Comparison of ENCODE assay signal across 18 cellular contexts in the genomic region with DNA sequence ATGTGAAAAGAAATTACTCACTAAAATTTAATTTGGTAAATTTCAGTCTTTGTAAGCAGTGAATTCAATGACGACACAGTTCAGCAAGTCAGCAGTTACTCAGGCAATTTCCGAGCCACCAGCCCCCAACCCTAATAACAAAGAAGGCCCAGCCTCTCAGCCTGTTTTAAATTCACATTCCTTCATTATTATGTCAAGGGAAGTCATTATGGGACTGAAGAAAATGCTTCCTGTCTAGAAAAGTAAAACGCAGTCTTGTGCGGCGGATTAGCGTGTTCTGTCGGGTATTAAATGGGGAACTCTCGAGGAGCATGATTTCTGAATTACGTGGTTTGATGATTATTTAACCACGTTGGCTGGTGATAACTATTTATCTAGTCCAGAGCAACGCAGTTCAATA.
DNase-seq lines count a peak whose midpoint lies in the region; ATAC-seq and TF ChIP-seq lines count a peak whose summit lies in the region.
"Had no signal": no experiment of that assay in that cellular context is flagged by ENCODE, and none has a peak within 500 bp of the region (broad histone marks: within the 10 kb centered on the region; RNA-seq: fewer than 3 reads in every experiment).

No MANE protein-coding gene starts in this region.

- H3K36me3 ChIP-seq in A673 (ENCODE audit: insufficient read depth, low read length, poor library complexity, severe bottlenecking), result no peaks in the 10 kb centered on the region
- no peaks in the 10 kb centered on the region for H3K36me3 ChIP-seq in mesodermal cell (ENCODE audit: control insufficient read depth, insufficient read depth, low read length)
- H3K36me3 ChIP-seq: gastrocnemius medialis, SJCRH30, tibial nerve had no signal

- POLR2A ChIA-PET in A673 (lab: Charles Lee; ENCODE audit: low non-redundant PET), result no interaction called here

- no peak overlapping the region for H3K4me3 ChIP-seq in A673 (ENCODE audit: low read depth, low read length, poor library complexity, severe bottlenecking)
- no peak overlapping the region for H3K4me3 ChIP-seq in epithelial cell of esophagus (ENCODE audit: low read length)
- H3K4me3 ChIP-seq in mesodermal cell (ENCODE audit: extremely low read depth, insufficient read depth, low read length, poor library complexity, severe bottlenecking), result no peak overlapping the region
- H3K4me3 ChIP-seq: coronary artery, gastrocnemius medialis, SJCRH30, tibial nerve had no signal

- peak overlapping the region; percentile 83 for H3K27ac ChIP-seq in A673 (ENCODE audit: low read depth, low read length, poor library complexity, severe bottlenecking)
- peak overlapping the region; percentile 90 for H3K27ac ChIP-seq in mesodermal cell (ENCODE audit: low read depth, low read length, severe bottlenecking)
- H3K27ac ChIP-seq: coronary artery, gastrocnemius medialis, SJCRH30, tibial nerve had no signal

- BruUV-seq in A673 (replicated peaks; lab: Mats Ljungman, UMichigan), result no TSS peak

- H3K4me1 ChIP-seq in A673 (ENCODE audit: insufficient read depth, low read length, poor library complexity, severe bottlenecking) (peaks cover 20% of the 10 kb centered on the region), mesodermal cell (ENCODE audit: control insufficient read depth, insufficient read depth, low read length, poor library complexity, severe bottlenecking) (peaks cover 6% of the 10 kb centered on the region)
- H3K4me1 ChIP-seq: gastrocnemius medialis, SJCRH30, tibial nerve had no signal

- H3K27me3 ChIP-seq in A673 (replicated peaks; ENCODE audit: insufficient read depth, low read depth, low read length, poor library complexity), result no peaks in the 10 kb centered on the region
- H3K27me3 ChIP-seq: SJCRH30, tibial nerve had no signal

- H3K9me3 ChIP-seq in A673 (ENCODE audit: low read depth, low read length, poor library complexity, severe bottlenecking) (no peaks in the 10 kb centered on the region), mesodermal cell (ENCODE audit: control insufficient read depth, low read length) (no peaks in the 10 kb centered on the region)
- H3K9me3 ChIP-seq: gastrocnemius medialis, SJCRH30 had no signal

- peak; percentile 95 for DNase-seq in A673 (ENCODE audit: low spot score)
- peak; percentile 9 for DNase-seq in epithelial cell of esophagus (ENCODE audit: low read depth)
- DNase-seq in GM20000 (ENCODE audit: low spot score), result no peak
- DNase-seq in activated CD4-positive, CD25-positive, alpha-beta regulatory T cell treated with anti-CD3 and anti-CD28 coated beads, Interleukin-2, amount 50 U/mL, for 72 hours, result no peak
- DNase-seq: 8988T; activated CD4-positive, alpha-beta memory T cell treated with anti-CD3 and anti-CD28 coated beads for 36 hours; amniotic stem cell; CD8-positive, alpha-beta T cell; gastrocnemius medialis; NCI-H1048; NK-92 treated with Interleukin-12 subunit alpha and Interleukin-12 subunit beta, amount 100 ng/mL, for 24 hours; SJCRH30 had no signal

- WGBS in mesodermal cell (ENCODE audit: insufficient coverage in 2 of 2), 2 experiments, result 49 to 68% methylated on average over 6 to 7 of the region's 11 CpGs

- CTCF ChIA-PET in A673 (lab: Charles Lee), result no interaction called here

- intact Hi-C loops in A673 (cut with micrococcal nuclease; ENCODE audit: unreplicated experiment), result no loop called here

- ATAC-seq in GM19397 (IDR thresholded peaks at IDR 0.05; ENCODE audit: unreplicated experiment) (no peak), HG03571 (IDR thresholded peaks at IDR 0.05; ENCODE audit: unreplicated experiment) (no peak)
- ATAC-seq: CD8-positive, alpha-beta T cell; gastrocnemius medialis had no signal

- TF ChIP-seq CTCF in A673 (conservative IDR thresholded peaks at IDR 0.05; ENCODE audit: low read depth, low read length) (no peak), epithelial cell of esophagus (IDR thresholded peaks at IDR 0.05; ENCODE audit: insufficient read depth, low read depth, low read length, missing control alignments) (no peak), GM20000 (IDR thresholded peaks at IDR 0.05; ENCODE audit: extremely low read depth, missing control alignments) (no peak)

TF ChIP-seq in PFSK-1, 5 proteins besides CTCF, POLR2A, EP300 and RAD21:
- no peak for TF ChIP-seq FOXP2 (optimal IDR thresholded peaks at IDR 0.05; ENCODE audit: borderline replicate concordance, extremely low read depth, extremely low read length, insufficient read depth)
- peak; percentile 65; the same call in 1 of the 2 replicates for TF ChIP-seq SIN3A (IDR thresholded peaks at IDR 0.05; ENCODE audit: borderline replicate concordance, insufficient read depth, low read length)
- TF ChIP-seq, protein P1, sequence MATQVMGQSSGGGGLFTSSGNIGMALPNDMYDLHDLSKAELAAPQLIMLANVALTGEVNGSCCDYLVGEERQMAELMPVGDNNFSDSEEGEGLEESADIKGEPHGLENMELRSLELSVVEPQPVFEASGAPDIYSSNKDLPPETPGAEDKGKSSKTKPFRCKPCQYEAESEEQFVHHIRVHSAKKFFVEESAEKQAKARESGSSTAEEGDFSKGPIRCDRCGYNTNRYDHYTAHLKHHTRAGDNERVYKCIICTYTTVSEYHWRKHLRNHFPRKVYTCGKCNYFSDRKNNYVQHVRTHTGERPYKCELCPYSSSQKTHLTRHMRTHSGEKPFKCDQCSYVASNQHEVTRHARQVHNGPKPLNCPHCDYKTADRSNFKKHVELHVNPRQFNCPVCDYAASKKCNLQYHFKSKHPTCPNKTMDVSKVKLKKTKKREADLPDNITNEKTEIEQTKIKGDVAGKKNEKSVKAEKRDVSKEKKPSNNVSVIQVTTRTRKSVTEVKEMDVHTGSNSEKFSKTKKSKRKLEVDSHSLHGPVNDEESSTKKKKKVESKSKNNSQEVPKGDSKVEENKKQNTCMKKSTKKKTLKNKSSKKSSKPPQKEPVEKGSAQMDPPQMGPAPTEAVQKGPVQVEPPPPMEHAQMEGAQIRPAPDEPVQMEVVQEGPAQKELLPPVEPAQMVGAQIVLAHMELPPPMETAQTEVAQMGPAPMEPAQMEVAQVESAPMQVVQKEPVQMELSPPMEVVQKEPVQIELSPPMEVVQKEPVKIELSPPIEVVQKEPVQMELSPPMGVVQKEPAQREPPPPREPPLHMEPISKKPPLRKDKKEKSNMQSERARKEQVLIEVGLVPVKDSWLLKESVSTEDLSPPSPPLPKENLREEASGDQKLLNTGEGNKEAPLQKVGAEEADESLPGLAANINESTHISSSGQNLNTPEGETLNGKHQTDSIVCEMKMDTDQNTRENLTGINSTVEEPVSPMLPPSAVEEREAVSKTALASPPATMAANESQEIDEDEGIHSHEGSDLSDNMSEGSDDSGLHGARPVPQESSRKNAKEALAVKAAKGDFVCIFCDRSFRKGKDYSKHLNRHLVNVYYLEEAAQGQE (IDR thresholded peaks at IDR 0.05; ENCODE audit: insufficient read depth in 1 of 2, low read depth in 2 of 2, low read length in 2 of 2), result peak in 1 of 2 experiments; percentile 58; a peak in 1 of 4 replicates
- TF ChIP-seq TAF1 (IDR thresholded peaks at IDR 0.05; ENCODE audit: borderline replicate concordance, insufficient read depth, low read length), result peak; percentile 37; the same call in 1 of the 2 replicates

Comparison
In these comparisons a context has a peak if more than half of its experiments do, and no peak if none do; other contexts are left out.
1. DNase-seq: peak in A673 (single experiment) and epithelial cell of esophagus (single experiment); none in GM20000 (single experiment) and activated CD4-positive, CD25-positive, alpha-beta regulatory T cell treated with anti-CD3 and anti-CD28 coated beads, Interleukin-2, amount 50 U/mL, for 72 hours (single experiment).